In the genomic region with DNA sequence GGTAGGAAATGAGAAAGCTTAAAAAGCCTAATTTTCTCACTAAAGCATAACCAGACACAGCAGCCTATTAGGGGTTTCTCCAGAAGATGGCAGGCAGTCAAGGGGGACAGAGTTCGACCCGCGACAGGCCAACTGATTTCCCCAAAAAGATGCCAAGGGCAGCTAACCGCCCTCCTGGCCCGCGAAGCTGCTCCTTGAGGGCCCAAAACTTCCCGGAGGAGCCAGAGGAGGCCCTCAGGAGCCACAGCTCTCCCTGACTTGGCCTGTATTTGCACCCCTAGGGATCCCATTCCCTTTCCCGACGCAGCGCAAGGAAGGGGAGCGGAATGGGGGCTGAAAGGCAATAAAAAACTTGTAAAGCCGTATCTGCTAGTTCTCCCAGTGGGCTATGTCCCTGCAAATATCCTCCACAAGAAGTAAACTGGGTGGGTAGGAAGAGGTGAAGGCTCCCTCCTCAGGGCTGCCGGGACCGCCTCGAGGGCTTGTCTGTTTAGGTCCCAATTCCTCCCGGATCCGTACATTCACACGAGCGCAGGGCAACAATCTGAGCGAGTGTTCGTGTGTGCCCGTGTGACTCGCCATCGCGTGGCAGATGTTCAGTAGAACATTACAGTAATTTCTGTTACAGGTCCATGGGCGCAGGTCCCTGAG, we compare ENCODE assay signal across 1 cellular context.
TF ChIP-seq lines count a peak whose summit lies in the region.

No MANE protein-coding gene starts in this region.

TF ChIP-seq in HepG2, 621 proteins besides CTCF, POLR2A, EP300 and RAD21 (continued from another document and continues in another):
- TF ChIP-seq, protein P1, sequence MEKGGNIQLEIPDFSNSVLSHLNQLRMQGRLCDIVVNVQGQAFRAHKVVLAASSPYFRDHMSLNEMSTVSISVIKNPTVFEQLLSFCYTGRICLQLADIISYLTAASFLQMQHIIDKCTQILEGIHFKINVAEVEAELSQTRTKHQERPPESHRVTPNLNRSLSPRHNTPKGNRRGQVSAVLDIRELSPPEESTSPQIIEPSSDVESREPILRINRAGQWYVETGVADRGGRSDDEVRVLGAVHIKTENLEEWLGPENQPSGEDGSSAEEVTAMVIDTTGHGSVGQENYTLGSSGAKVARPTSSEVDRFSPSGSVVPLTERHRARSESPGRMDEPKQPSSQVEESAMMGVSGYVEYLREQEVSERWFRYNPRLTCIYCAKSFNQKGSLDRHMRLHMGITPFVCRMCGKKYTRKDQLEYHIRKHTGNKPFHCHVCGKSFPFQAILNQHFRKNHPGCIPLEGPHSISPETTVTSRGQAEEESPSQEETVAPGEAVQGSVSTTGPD (CRISPR knock-in tag; IDR thresholded peaks at IDR 0.05): peak; percentile 38; the same call in 1 of the 2 replicates
- no peak for TF ChIP-seq GATAD1 (CRISPR knock-in tag; IDR thresholded peaks at IDR 0.05)
- no peak for TF ChIP-seq SRF (IDR thresholded peaks at IDR 0.05; ENCODE audit: low read depth, low read length)
- TF ChIP-seq ZNF850 (CRISPR knock-in tag; conservative IDR thresholded peaks at IDR 0.05): no peak; the same call in 1 of the 2 replicates
- TF ChIP-seq ZNF354B (CRISPR knock-in tag; IDR thresholded peaks at IDR 0.05): peak; percentile 90; the same call in 1 of the 2 replicates
- TF ChIP-seq ESRRA (CRISPR knock-in tag; IDR thresholded peaks at IDR 0.05; ENCODE audit: low read depth): peak; percentile 15; the same call in 1 of the 2 replicates
- no peak for TF ChIP-seq ZKSCAN1 (IDR thresholded peaks at IDR 0.05; ENCODE audit: low read length)
- TF ChIP-seq, protein P2, sequence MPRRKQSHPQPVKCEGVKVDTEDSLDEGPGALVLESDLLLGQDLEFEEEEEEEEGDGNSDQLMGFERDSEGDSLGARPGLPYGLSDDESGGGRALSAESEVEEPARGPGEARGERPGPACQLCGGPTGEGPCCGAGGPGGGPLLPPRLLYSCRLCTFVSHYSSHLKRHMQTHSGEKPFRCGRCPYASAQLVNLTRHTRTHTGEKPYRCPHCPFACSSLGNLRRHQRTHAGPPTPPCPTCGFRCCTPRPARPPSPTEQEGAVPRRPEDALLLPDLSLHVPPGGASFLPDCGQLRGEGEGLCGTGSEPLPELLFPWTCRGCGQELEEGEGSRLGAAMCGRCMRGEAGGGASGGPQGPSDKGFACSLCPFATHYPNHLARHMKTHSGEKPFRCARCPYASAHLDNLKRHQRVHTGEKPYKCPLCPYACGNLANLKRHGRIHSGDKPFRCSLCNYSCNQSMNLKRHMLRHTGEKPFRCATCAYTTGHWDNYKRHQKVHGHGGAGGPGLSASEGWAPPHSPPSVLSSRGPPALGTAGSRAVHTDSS (CRISPR knock-in tag; conservative IDR thresholded peaks at IDR 0.05): no peak
- no peak for TF ChIP-seq ZNF282 (IDR thresholded peaks at IDR 0.05; ENCODE audit: partially characterized antibody)
- no peak for TF ChIP-seq BRCA1 (CRISPR knock-in tag; IDR thresholded peaks at IDR 0.05)
- no peak for TF ChIP-seq ARNT2 (CRISPR knock-in tag; IDR thresholded peaks at IDR 0.05; ENCODE audit: low read depth)
- TF ChIP-seq ZFAT (CRISPR knock-in tag; conservative IDR thresholded peaks at IDR 0.05): no peak
- TF ChIP-seq, protein P3, sequence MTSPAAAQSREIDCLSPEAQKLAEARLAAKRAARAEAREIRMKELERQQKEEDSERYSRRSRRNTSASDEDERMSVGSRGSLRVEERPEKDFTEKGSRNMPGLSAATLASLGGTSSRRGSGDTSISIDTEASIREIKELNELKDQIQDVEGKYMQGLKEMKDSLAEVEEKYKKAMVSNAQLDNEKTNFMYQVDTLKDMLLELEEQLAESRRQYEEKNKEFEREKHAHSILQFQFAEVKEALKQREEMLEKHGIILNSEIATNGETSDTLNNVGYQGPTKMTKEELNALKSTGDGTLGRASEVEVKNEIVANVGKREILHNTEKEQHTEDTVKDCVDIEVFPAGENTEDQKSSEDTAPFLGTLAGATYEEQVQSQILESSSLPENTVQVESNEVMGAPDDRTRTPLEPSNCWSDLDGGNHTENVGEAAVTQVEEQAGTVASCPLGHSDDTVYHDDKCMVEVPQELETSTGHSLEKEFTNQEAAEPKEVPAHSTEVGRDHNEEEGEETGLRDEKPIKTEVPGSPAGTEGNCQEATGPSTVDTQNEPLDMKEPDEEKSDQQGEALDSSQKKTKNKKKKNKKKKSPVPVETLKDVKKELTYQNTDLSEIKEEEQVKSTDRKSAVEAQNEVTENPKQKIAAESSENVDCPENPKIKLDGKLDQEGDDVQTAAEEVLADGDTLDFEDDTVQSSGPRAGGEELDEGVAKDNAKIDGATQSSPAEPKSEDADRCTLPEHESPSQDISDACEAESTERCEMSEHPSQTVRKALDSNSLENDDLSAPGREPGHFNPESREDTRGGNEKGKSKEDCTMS (CRISPR knock-in tag; conservative IDR thresholded peaks at IDR 0.05): 0 out of 2 replicates have a peak, but pooled peaks have one; percentile 54
- TF ChIP-seq ADNP (CRISPR knock-in tag; IDR thresholded peaks at IDR 0.05): no peak
- no peak for TF ChIP-seq EHMT2 (IDR thresholded peaks at IDR 0.05; ENCODE audit: borderline replicate concordance, low read depth, low read length)
- TF ChIP-seq, protein P4, sequence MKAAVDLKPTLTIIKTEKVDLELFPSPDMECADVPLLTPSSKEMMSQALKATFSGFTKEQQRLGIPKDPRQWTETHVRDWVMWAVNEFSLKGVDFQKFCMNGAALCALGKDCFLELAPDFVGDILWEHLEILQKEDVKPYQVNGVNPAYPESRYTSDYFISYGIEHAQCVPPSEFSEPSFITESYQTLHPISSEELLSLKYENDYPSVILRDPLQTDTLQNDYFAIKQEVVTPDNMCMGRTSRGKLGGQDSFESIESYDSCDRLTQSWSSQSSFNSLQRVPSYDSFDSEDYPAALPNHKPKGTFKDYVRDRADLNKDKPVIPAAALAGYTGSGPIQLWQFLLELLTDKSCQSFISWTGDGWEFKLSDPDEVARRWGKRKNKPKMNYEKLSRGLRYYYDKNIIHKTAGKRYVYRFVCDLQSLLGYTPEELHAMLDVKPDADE (CRISPR knock-in tag; IDR thresholded peaks at IDR 0.05): no peak
- no peak for TF ChIP-seq CEBPG (CRISPR knock-in tag; IDR thresholded peaks at IDR 0.05)
- TF ChIP-seq TBL1XR1 (IDR thresholded peaks at IDR 0.05; ENCODE audit: borderline replicate concordance, low read length, partially characterized antibody): no peak
- TF ChIP-seq ZNF75D (CRISPR knock-in tag; IDR thresholded peaks at IDR 0.05; ENCODE audit: borderline replicate concordance): peak; percentile 94; the same call in 1 of the 2 replicates
- TF ChIP-seq, protein P5, sequence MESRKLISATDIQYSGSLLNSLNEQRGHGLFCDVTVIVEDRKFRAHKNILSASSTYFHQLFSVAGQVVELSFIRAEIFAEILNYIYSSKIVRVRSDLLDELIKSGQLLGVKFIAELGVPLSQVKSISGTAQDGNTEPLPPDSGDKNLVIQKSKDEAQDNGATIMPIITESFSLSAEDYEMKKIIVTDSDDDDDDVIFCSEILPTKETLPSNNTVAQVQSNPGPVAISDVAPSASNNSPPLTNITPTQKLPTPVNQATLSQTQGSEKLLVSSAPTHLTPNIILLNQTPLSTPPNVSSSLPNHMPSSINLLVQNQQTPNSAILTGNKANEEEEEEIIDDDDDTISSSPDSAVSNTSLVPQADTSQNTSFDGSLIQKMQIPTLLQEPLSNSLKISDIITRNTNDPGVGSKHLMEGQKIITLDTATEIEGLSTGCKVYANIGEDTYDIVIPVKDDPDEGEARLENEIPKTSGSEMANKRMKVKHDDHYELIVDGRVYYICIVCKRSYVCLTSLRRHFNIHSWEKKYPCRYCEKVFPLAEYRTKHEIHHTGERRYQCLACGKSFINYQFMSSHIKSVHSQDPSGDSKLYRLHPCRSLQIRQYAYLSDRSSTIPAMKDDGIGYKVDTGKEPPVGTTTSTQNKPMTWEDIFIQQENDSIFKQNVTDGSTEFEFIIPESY (CRISPR knock-in tag; IDR thresholded peaks at IDR 0.05): peak; percentile 91
- TF ChIP-seq, protein P6, sequence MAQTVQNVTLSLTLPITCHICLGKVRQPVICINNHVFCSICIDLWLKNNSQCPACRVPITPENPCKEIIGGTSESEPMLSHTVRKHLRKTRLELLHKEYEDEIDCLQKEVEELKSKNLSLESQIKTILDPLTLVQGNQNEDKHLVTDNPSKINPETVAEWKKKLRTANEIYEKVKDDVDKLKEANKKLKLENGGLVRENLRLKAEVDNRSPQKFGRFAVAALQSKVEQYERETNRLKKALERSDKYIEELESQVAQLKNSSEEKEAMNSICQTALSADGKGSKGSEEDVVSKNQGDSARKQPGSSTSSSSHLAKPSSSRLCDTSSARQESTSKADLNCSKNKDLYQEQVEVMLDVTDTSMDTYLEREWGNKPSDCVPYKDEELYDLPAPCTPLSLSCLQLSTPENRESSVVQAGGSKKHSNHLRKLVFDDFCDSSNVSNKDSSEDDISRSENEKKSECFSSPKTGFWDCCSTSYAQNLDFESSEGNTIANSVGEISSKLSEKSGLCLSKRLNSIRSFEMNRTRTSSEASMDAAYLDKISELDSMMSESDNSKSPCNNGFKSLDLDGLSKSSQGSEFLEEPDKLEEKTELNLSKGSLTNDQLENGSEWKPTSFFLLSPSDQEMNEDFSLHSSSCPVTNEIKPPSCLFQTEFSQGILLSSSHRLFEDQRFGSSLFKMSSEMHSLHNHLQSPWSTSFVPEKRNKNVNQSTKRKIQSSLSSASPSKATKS (CRISPR knock-in tag; IDR thresholded peaks at IDR 0.05): no peak
- peak; percentile 18; the same call in 1 of the 2 replicates for TF ChIP-seq ZNF646 (CRISPR knock-in tag; IDR thresholded peaks at IDR 0.05)
